20 cellular contexts compared by ENCODE assay signal in genomic region chr5:66582499-66582898, GRCh38. TPM values are rescaled to one million over a fixed set of nuclear protein-coding genes. Genes with fewer than 3 reads are reported as not detected.
DNase-seq lines count a peak whose midpoint lies in the region; ATAC-seq and TF ChIP-seq lines count a peak whose summit lies in the region.
"Had no signal": no experiment of that assay in that cellular context is flagged by ENCODE, and none has a peak within 500 bp of the region (broad histone marks: within the 10 kb centered on the region; RNA-seq: fewer than 3 reads in every experiment).

No MANE protein-coding gene starts in this region.

- TF ChIP-seq EP300 in gastroesophageal sphincter (IDR thresholded peaks at IDR 0.05): no peak
- TF ChIP-seq EP300 in tibial nerve (IDR thresholded peaks at IDR 0.05): no peak

- peaks cover 19 to 22% of the 10 kb centered on the region in 2 donors for H3K27me3 Mint-ChIP-seq in effector memory CD8-positive, alpha-beta T cell

- no peak overlapping the region for H3K27ac ChIP-seq in gastroesophageal sphincter
- H3K27ac ChIP-seq in tibial nerve: no peak overlapping the region
- H3K27ac ChIP-seq: body of pancreas, spleen, tibial artery had no signal

- TF ChIP-seq CTCF in cardiac fibroblast (IDR thresholded peaks at IDR 0.05; ENCODE audit: low read depth, low read length) (no peak), omental fat pad (IDR thresholded peaks at IDR 0.05) (no peak), gastroesophageal sphincter (IDR thresholded peaks at IDR 0.05) (no peak), tibial nerve (IDR thresholded peaks at IDR 0.05) (no peak)

- H3K4me3 Mint-ChIP-seq in effector memory CD8-positive, alpha-beta T cell: no peak overlapping the region
- H3K4me3 Mint-ChIP-seq: activated CD4-positive, alpha-beta T cell treated with anti-CD3 and anti-CD28 coated beads, Interleukin-2, amount 10 ng/mL, durations not matched to agents 7 days and 5 days; activated naive CD4-positive, alpha-beta T cell treated with anti-CD3 and anti-CD28 coated beads for 36 hours; stimulated activated effector memory CD8-positive, alpha-beta T cell treated with anti-CD3 and anti-CD28 coated beads, Interleukin-12 subunit alpha, Interleukin-12 subunit beta, amount 100 ng/mL, for 72 hours had no signal

- peak; percentile 53 for DNase-seq in HCEC 1CT
- DNase-seq in NCI-H226: peak; percentile 92
- DNase-seq in cardiac fibroblast (ENCODE audit: low read depth in 2 of 2): peak; percentile 72
- DNase-seq in omental fat pad (ENCODE audit: low spot score): no peak
- DNase-seq in DMS53 treated with DMSO at 0.1 percent for 48 hours (lab: John Stamatoyannopoulos, UW; ENCODE audit: unreplicated experiment): no peak
- no peak for DNase-seq in tibial nerve (ENCODE audit: low spot score in 2 of 2)
- DNase-seq in effector memory CD8-positive, alpha-beta T cell: no peak
- DNase-seq: activated CD4-positive, alpha-beta T cell treated with anti-CD3 and anti-CD28 coated beads, Interleukin-2, amount 10 ng/mL, durations not matched to agents 7 days and 5 days; activated naive CD4-positive, alpha-beta T cell treated with anti-CD3 and anti-CD28 coated beads for 36 hours; body of pancreas; dorsolateral prefrontal cortex; KG1; left colon; NCI-H1105; posterior cingulate gyrus; spleen; tibial artery had no signal

- no peaks in the 10 kb centered on the region for H3K9me3 Mint-ChIP-seq in effector memory CD8-positive, alpha-beta T cell
- H3K9me3 Mint-ChIP-seq: activated CD4-positive, alpha-beta T cell treated with anti-CD3 and anti-CD28 coated beads, Interleukin-2, amount 10 ng/mL, durations not matched to agents 7 days and 5 days; activated naive CD4-positive, alpha-beta T cell treated with anti-CD3 and anti-CD28 coated beads for 36 hours; stimulated activated effector memory CD8-positive, alpha-beta T cell treated with anti-CD3 and anti-CD28 coated beads, Interleukin-12 subunit alpha, Interleukin-12 subunit beta, amount 100 ng/mL, for 72 hours had no signal

- H3K9me3 ChIP-seq in gastroesophageal sphincter (no peaks in the 10 kb centered on the region), tibial nerve (no peaks in the 10 kb centered on the region)
- H3K9me3 ChIP-seq: body of pancreas, spleen, tibial artery had no signal

- H3K4me3 ChIP-seq in cardiac fibroblast (replicated peaks in 1 of 2; ENCODE audit: low read depth in 2 of 2, low read length in 2 of 2) (no peak overlapping the region), gastroesophageal sphincter (no peak overlapping the region), tibial nerve (no peak overlapping the region)
- H3K4me3 ChIP-seq: body of pancreas, spleen, tibial artery had no signal

- H3K4me1 ChIP-seq in gastroesophageal sphincter: no peaks in the 10 kb centered on the region
- no peaks in the 10 kb centered on the region for H3K4me1 ChIP-seq in tibial nerve
- H3K4me1 ChIP-seq: body of pancreas, spleen, tibial artery had no signal

- H3K27me3 ChIP-seq in gastroesophageal sphincter (peaks cover 11% of the 10 kb centered on the region), tibial nerve (no peaks in the 10 kb centered on the region)
- H3K27me3 ChIP-seq: body of pancreas, dorsolateral prefrontal cortex, spleen had no signal

- ATAC-seq in omental fat pad (ENCODE audit: low FRiP score) (peak; percentile 92), gastroesophageal sphincter (no peak)
- no peak for ATAC-seq in effector memory CD8-positive, alpha-beta T cell (replicated peaks)
- ATAC-seq: body of pancreas; left colon; SK-N-SH treated with all-trans-retinoic acid at 6 μM for 48 hours; stimulated activated effector memory CD8-positive, alpha-beta T cell treated with anti-CD3 and anti-CD28 coated beads, Interleukin-12 subunit alpha, Interleukin-12 subunit beta, amount 100 ng/mL, for 72 hours had no signal

- no peaks in the 10 kb centered on the region for H3K36me3 ChIP-seq in gastroesophageal sphincter
- no peaks in the 10 kb centered on the region for H3K36me3 ChIP-seq in tibial nerve
- H3K36me3 ChIP-seq: spleen, tibial artery had no signal

- H3K27ac Mint-ChIP-seq in effector memory CD8-positive, alpha-beta T cell: no peak overlapping the region
- H3K27ac Mint-ChIP-seq: activated CD4-positive, alpha-beta T cell treated with anti-CD3 and anti-CD28 coated beads, Interleukin-2, amount 10 ng/mL, durations not matched to agents 7 days and 5 days; activated naive CD4-positive, alpha-beta T cell treated with anti-CD3 and anti-CD28 coated beads for 36 hours; stimulated activated effector memory CD8-positive, alpha-beta T cell treated with anti-CD3 and anti-CD28 coated beads, Interleukin-12 subunit alpha, Interleukin-12 subunit beta, amount 100 ng/mL, for 72 hours had no signal

- peaks cover 2% of the 10 kb centered on the region for H3K36me3 Mint-ChIP-seq in effector memory CD8-positive, alpha-beta T cell (ENCODE audit: insufficient read depth)
- H3K36me3 Mint-ChIP-seq: stimulated activated effector memory CD8-positive, alpha-beta T cell treated with anti-CD3 and anti-CD28 coated beads, Interleukin-12 subunit alpha, Interleukin-12 subunit beta, amount 100 ng/mL, for 72 hours had no signal

- 40 to 45% methylated on average over 3 of the region's 3 CpGs for WGBS in gastroesophageal sphincter (ENCODE audit: low coverage in 1 of 2), 2 donors
- whole genome bisulfite sequencing in tibial nerve, 2 donors: 51 to 59% methylated on average over 3 of the region's 3 CpGs

- TF ChIP-seq POLR2A in gastroesophageal sphincter (IDR thresholded peaks at IDR 0.05) (no peak), tibial nerve (IDR thresholded peaks at IDR 0.05) (no peak)

- no peaks in the 10 kb centered on the region for H3K4me1 Mint-ChIP-seq in effector memory CD8-positive, alpha-beta T cell (ENCODE audit: low read depth in 2 of 2)
- H3K4me1 Mint-ChIP-seq: activated CD4-positive, alpha-beta T cell treated with anti-CD3 and anti-CD28 coated beads, Interleukin-2, amount 10 ng/mL, durations not matched to agents 7 days and 5 days; stimulated activated effector memory CD8-positive, alpha-beta T cell treated with anti-CD3 and anti-CD28 coated beads, Interleukin-12 subunit alpha, Interleukin-12 subunit beta, amount 100 ng/mL, for 72 hours had no signal

RNA-seq across cellular contexts. Expression of gene MAST4, which starts 13.7 kb away (rescaled TPM):
- total RNA-seq in omental fat pad: 10 to 100 TPM; 52.2 to 76.8 (median 57.3) TPM
- 10 to 100 TPM; 16.2 to 32.8 (median 25.0) TPM for total RNA-seq in gastroesophageal sphincter
- total RNA-seq in tibial nerve: 10 to 100 TPM; 19.5 to 44.1 (median 24.1) TPM

Comparison
In these comparisons a context has a peak if more than half of its experiments do, and no peak if none do; other contexts are left out.
1. DNase-seq: peak in HCEC 1CT (single experiment), NCI-H226 (single experiment) and cardiac fibroblast (2 of 2); none in omental fat pad (single experiment), DMS53 treated with DMSO at 0.1 percent for 48 hours (single experiment), tibial nerve (0 of 2) and effector memory CD8-positive, alpha-beta T cell (0 of 3).